9 cellular contexts compared by ENCODE assay signal in the genomic region with DNA sequence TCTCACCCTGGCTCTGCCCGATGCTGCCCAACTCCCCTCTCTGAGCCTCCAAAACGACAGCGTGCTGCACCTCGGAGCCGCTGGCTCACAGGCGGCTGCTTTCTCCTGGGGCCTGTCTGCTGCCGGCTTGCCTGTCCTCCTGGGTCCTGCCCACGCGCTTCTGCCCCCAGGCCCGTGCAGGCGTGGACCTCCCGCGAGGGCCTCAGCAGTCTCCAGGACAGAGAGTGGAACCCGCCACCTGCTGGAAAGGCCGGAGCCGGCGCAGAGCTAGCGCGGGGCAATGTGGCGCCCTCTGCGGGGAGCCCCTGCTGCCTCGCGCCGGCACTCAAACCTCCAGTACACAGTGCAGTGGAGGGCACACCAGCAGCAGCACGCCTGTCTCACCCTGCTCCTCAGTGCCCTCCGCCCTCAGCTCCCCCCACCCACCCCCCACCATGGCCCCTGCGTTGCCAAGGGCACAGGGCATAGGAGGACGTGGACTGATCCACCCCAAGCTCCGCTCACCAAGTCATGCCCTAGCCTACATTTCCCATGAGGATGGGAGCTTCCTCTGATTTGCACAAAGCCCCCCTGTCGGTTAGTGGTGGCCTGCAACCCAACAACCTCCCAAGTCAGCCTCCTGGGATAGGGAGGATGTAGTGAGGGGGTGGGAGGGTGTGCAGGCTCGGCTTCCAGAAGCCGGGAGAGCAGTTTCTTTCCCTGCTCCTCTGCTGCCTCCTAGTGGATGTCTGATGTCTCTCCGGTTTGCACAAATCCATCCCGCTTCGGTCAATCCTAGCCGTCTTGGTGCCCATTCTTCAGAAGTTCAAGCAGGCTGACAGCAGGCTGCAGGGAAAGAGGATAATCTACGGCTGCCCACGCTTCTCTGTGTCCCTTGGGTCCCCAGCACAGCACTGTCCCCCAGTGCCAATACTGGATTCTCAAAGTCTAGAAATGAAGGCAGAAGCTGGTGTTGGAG. TPM values are rescaled to one million over a fixed set of nuclear protein-coding genes. Genes with fewer than 3 reads are reported as not detected.
DNase-seq lines count a peak whose midpoint lies in the region; ATAC-seq, FAIRE-seq and TF ChIP-seq lines count a peak whose summit lies in the region.
"Had no signal": no experiment of that assay in that cellular context is flagged by ENCODE, and none has a peak within 500 bp of the region (broad histone marks: within the 10 kb centered on the region; RNA-seq: fewer than 3 reads in every experiment).

No MANE protein-coding gene starts in this region.

- H3K27ac Mint-ChIP-seq in Calu3 (ENCODE audit: unreplicated experiment): peak overlapping the region; percentile 18
- no peak overlapping the region for H3K27ac Mint-ChIP-seq in activated CD4-positive, alpha-beta T cell treated with anti-CD3 and anti-CD28 coated beads for 36 hours

- H3K79me2 ChIP-seq in keratinocyte (ENCODE audit: control insufficient read depth, insufficient read depth, low read length): no peaks in the 10 kb centered on the region

- POLR2A ChIA-PET in activated CD4-positive, alpha-beta T cell treated with anti-CD3 and anti-CD28 coated beads for 36 hours (lab: Charles Lee): interaction anchor here (0.6 kb wide), 1 partner anchor 40 kb away, joined by 3 read pairs; no protein-coding TSS in a partner anchor

- H3K4me3 ChIP-seq in keratinocyte (ENCODE audit: control insufficient read depth in 2 of 3, extremely low read depth in 1 of 3, insufficient read depth in 2 of 3, low read depth in 1 of 3, low read length in 3 of 3): peak overlapping the region in 1 of 3 experiments; percentile 3

- H3K9me3 Mint-ChIP-seq in Calu3 (ENCODE audit: low read depth, unreplicated experiment): no peaks in the 10 kb centered on the region
- H3K9me3 Mint-ChIP-seq in activated CD4-positive, alpha-beta T cell treated with anti-CD3 and anti-CD28 coated beads for 36 hours (ENCODE audit: low read depth): no peaks in the 10 kb centered on the region

- H2AFZ ChIP-seq in keratinocyte (ENCODE audit: control insufficient read depth, low read length): peak overlapping the region; percentile 80

- peak overlapping the region; percentile 48 for H3K4me3 Mint-ChIP-seq in Calu3 (ENCODE audit: low read depth, unreplicated experiment)
- peak overlapping the region; percentile 59 for H3K4me3 Mint-ChIP-seq in activated CD4-positive, alpha-beta T cell treated with anti-CD3 and anti-CD28 coated beads for 36 hours

- DNase-seq in Calu3: peak; percentile 85
- peak; percentile 94 for DNase-seq in NCI-H460 (ENCODE audit: extremely low read depth, low read depth)
- peak; percentile 88 for DNase-seq in activated CD4-positive, alpha-beta T cell treated with anti-CD3 and anti-CD28 coated beads for 36 hours
- DNase-seq in cerebellar cortex (ENCODE audit: low spot score): peak; percentile 94
- DNase-seq in keratinocyte (ENCODE audit: low read depth, low spot score): no peak
- peak; percentile 61 to 64 for DNase-seq in stimulated activated CD4-positive, alpha-beta T cell treated with anti-CD3 and anti-CD28 coated beads, Interleukin-15, amount 100 ng/mL, for 48 hours (ENCODE audit: low read depth in 2 of 2)

- H3K4me1 Mint-ChIP-seq in Calu3 (ENCODE audit: low read depth, unreplicated experiment): peaks cover 35% of the 10 kb centered on the region
- peaks cover 8% of the 10 kb centered on the region for H3K4me1 Mint-ChIP-seq in activated CD4-positive, alpha-beta T cell treated with anti-CD3 and anti-CD28 coated beads for 36 hours

- no peaks in the 10 kb centered on the region for H3K9me3 ChIP-seq in keratinocyte (ENCODE audit: control insufficient read depth, low read depth, low read length)

- CTCF ChIA-PET in Calu3 (lab: Charles Lee): interaction anchor here (0.6 to 2.1 kb wide), 18 partner anchors 9 to 905 kb away, joined by 3 to 22 read pairs (median 5); no protein-coding TSS in a partner anchor
- CTCF ChIA-PET in activated CD4-positive, alpha-beta T cell treated with anti-CD3 and anti-CD28 coated beads for 36 hours (lab: Charles Lee): interaction anchor here (0.5 to 9.4 kb wide), 60 partner anchors 7 to 878 kb away, joined by 3 to 405 read pairs (median 4); a partner anchor contains a TSS

- TF ChIP-seq CTCF in Calu3 (IDR thresholded peaks at IDR 0.05; ENCODE audit: unreplicated experiment): peak; percentile 79
- TF ChIP-seq CTCF in keratinocyte (optimal IDR thresholded peaks at IDR 0.05 in 1 of 3, IDR thresholded peaks at IDR 0.05 in 1 of 3, conservative IDR thresholded peaks at IDR 0.05 in 1 of 3; ENCODE audit: extremely low read depth in 1 of 3, insufficient read depth in 2 of 3, low read length in 3 of 3): peak in 2 of 3 experiments; percentile 89 to 99

- peak overlapping the region; percentile 77 for H3K27ac ChIP-seq in keratinocyte (ENCODE audit: control insufficient read depth, insufficient read depth, low read length)

- H3K9me1 ChIP-seq in keratinocyte (ENCODE audit: control insufficient read depth, extremely low read depth, insufficient read depth, low read length): no peaks in the 10 kb centered on the region

- H3K4me2 ChIP-seq in keratinocyte (ENCODE audit: control insufficient read depth, extremely low read depth, insufficient read depth, low read depth, low read length): peak overlapping the region; percentile 83

- no peaks in the 10 kb centered on the region for H4K20me1 ChIP-seq in keratinocyte (ENCODE audit: control insufficient read depth, extremely low read depth, insufficient read depth, low read length)

- BruUV-seq in Calu3 (replicated peaks; lab: Mats Ljungman, UMichigan): no TSS peak

- H3K36me3 ChIP-seq in keratinocyte (ENCODE audit: control insufficient read depth in 2 of 2, extremely low read depth in 1 of 2, insufficient read depth in 2 of 2, low read length in 2 of 2): no peaks in the 10 kb centered on the region

- peak overlapping the region; percentile 74 for H3K9ac ChIP-seq in keratinocyte (ENCODE audit: control insufficient read depth, extremely low read depth, insufficient read depth, low read length)

- dilution Hi-C loops in keratinocyte (cut with MboI; ENCODE audit: extremely low pct_ligation_motif_present, low sequenced_read_pairs): no loop called here

- ATAC-seq in HG03045 (IDR thresholded peaks at IDR 0.05; ENCODE audit: unreplicated experiment): peak; percentile 55
- peak; percentile 95 for ATAC-seq in activated CD4-positive, alpha-beta T cell treated with anti-CD3 and anti-CD28 coated beads for 36 hours
- ATAC-seq in HG03469 (IDR thresholded peaks at IDR 0.05; ENCODE audit: unreplicated experiment): no peak

- FAIRE-seq in keratinocyte (lab: Jason Lieb, UNC): no peak

- intact Hi-C loops in Calu3 (cut with micrococcal nuclease; ENCODE audit: unreplicated experiment): loop anchor here (2.0 to 5.0 kb wide), 2 partner anchors 489 to 732 kb away; no protein-coding TSS in a partner anchor
- intact Hi-C loops in activated CD4-positive, alpha-beta T cell treated with anti-CD3 and anti-CD28 coated beads for 36 hours (cut with DNase I, micrococcal nuclease): loop anchor here (1.0 to 10.0 kb wide), 5 partner anchors 165 to 727 kb away; no protein-coding TSS in a partner anchor

- H3K27me3 ChIP-seq in keratinocyte (ENCODE audit: control insufficient read depth, extremely low read depth, insufficient read depth, low read length): no peaks in the 10 kb centered on the region

- H3K27me3 Mint-ChIP-seq in Calu3 (ENCODE audit: unreplicated experiment): no peaks in the 10 kb centered on the region
- H3K27me3 Mint-ChIP-seq in activated CD4-positive, alpha-beta T cell treated with anti-CD3 and anti-CD28 coated beads for 36 hours: peaks cover 5% of the 10 kb centered on the region

- H3K4me1 ChIP-seq in keratinocyte (ENCODE audit: control insufficient read depth, extremely low read depth, insufficient read depth, low read length): peaks cover 48% of the 10 kb centered on the region

- H3K36me3 Mint-ChIP-seq in Calu3 (ENCODE audit: insufficient read depth, unreplicated experiment): peaks cover 2% of the 10 kb centered on the region
- no peaks in the 10 kb centered on the region for H3K36me3 Mint-ChIP-seq in activated CD4-positive, alpha-beta T cell treated with anti-CD3 and anti-CD28 coated beads for 36 hours (ENCODE audit: low read depth)

RNA-seq across cellular contexts. Expression of a gene that starts 25.2 kb away (rescaled TPM):
- 2,474 and 2,821 TPM in 2 replicates for total RNA-seq in Calu3 (2022)
- total RNA-seq in NCI-H460 (2014; rRNA removed; shearing (Covaris generic)): 441 and 447 TPM in 2 replicates
- polyA plus RNA-seq in NCI-H460 (2014; cell fraction: nucleus; rRNA removed): 980 and 1,039 TPM in 2 replicates
- 1 to 10 TPM in 1 of 2 experiments, under 1 TPM in 1; 0.56 to 1.1 TPM for total RNA-seq in activated CD4-positive, alpha-beta T cell treated with anti-CD3 and anti-CD28 coated beads for 36 hours
- polyA plus RNA-seq in keratinocyte: 151 to 286 TPM (median 160 TPM) in 3 replicates
- 51.4 TPM for polyA plus RNA-seq in keratinocyte (2011; ENCODE audit: low read depth)
- 114 and 155 TPM in 2 replicates for polyA plus RNA-seq in keratinocyte (2011; cell fraction: cytosol; rRNA removed)
- polyA plus RNA-seq in keratinocyte (2011; cell fraction: nucleus; rRNA removed): 76.6 and 90.5 TPM in 2 replicates
- 22.4 and 298 TPM in 2 replicates for polyA plus RNA-seq in keratinocyte (2012; ENCODE audit: low replicate concordance)
- polyA minus RNA-seq in keratinocyte: 144 to 245 TPM (median 179 TPM) in 3 replicates
- polyA minus RNA-seq in keratinocyte (2011; cell fraction: cytosol; rRNA and poly(A)+ RNA removed): 273 TPM
- 68.3 and 75.2 TPM in 2 replicates for polyA minus RNA-seq in keratinocyte (2011; cell fraction: nucleus; rRNA and poly(A)+ RNA removed)
- total RNA-seq: activated CD8-positive, alpha-beta memory T cell treated with anti-CD3 and anti-CD28 coated beads for 36 hours had no signal

RNA-seq across cellular contexts. Expression of a gene that starts 30.9 kb away (rescaled TPM):
- 0.59 and 0.69 TPM in 2 replicates for total RNA-seq in Calu3 (2022)
- not detected in 2 replicates for total RNA-seq in NCI-H460 (2014; rRNA removed; shearing (Covaris generic))
- polyA plus RNA-seq in NCI-H460 (2014; cell fraction: nucleus; rRNA removed): not detected in 2 replicates
- not detected for total RNA-seq in activated CD4-positive, alpha-beta T cell treated with anti-CD3 and anti-CD28 coated beads for 36 hours
- 0.49 to 1.7 TPM (median 0.96 TPM) in 3 replicates for polyA plus RNA-seq in keratinocyte
- polyA plus RNA-seq in keratinocyte (2011; ENCODE audit: low read depth): 39.4 TPM
- 0.87 and 0.90 TPM in 2 replicates for polyA plus RNA-seq in keratinocyte (2011; cell fraction: cytosol; rRNA removed)
- polyA plus RNA-seq in keratinocyte (2011; cell fraction: nucleus; rRNA removed): 1.4 and 2.9 TPM in 2 replicates
- polyA plus RNA-seq in keratinocyte (2012; ENCODE audit: low replicate concordance): 0.80 and 78.3 TPM in 2 replicates
- polyA minus RNA-seq in keratinocyte: 0.66 to 4.6 TPM (median 0.77 TPM) in 3 replicates
- polyA minus RNA-seq in keratinocyte (2011; cell fraction: cytosol; rRNA and poly(A)+ RNA removed): not detected
- polyA minus RNA-seq in keratinocyte (2011; cell fraction: nucleus; rRNA and poly(A)+ RNA removed): 1.5 and 3.5 TPM in 2 replicates
- total RNA-seq: activated CD8-positive, alpha-beta memory T cell treated with anti-CD3 and anti-CD28 coated beads for 36 hours had no signal

RNA-seq across cellular contexts. Expression of a gene that starts 45.6 kb away (rescaled TPM):
- 0.24 TPM in 1 of 2 replicates, not detected in the other for total RNA-seq in Calu3 (2022)
- total RNA-seq in NCI-H460 (2014; rRNA removed; shearing (Covaris generic)): not detected in 2 replicates
- not detected in 2 replicates for polyA plus RNA-seq in NCI-H460 (2014; cell fraction: nucleus; rRNA removed)
- total RNA-seq in activated CD4-positive, alpha-beta T cell treated with anti-CD3 and anti-CD28 coated beads for 36 hours: under 1 TPM; 0.09 to 0.16 TPM
- polyA plus RNA-seq in keratinocyte: 0.09 to 0.22 TPM (median 0.12 TPM) in 3 replicates
- 4.6 TPM for polyA plus RNA-seq in keratinocyte (2011; ENCODE audit: low read depth)
- 0.07 and 0.12 TPM in 2 replicates for polyA plus RNA-seq in keratinocyte (2011; cell fraction: cytosol; rRNA removed)
- polyA plus RNA-seq in keratinocyte (2011; cell fraction: nucleus; rRNA removed): 1.0 TPM in 2 replicates
- 0.10 and 4.8 TPM in 2 replicates for polyA plus RNA-seq in keratinocyte (2012; ENCODE audit: low replicate concordance)
- 0.20 to 0.29 TPM in 2 of 3 replicates, not detected in the other for polyA minus RNA-seq in keratinocyte
- not detected for polyA minus RNA-seq in keratinocyte (2011; cell fraction: cytosol; rRNA and poly(A)+ RNA removed)
- 0.63 TPM in 1 of 2 replicates, not detected in the other for polyA minus RNA-seq in keratinocyte (2011; cell fraction: nucleus; rRNA and poly(A)+ RNA removed)

Comparison
In these comparisons a context has a peak if more than half of its experiments do, and no peak if none do; other contexts are left out.
1. RNA of a gene that starts 25.2 kb away (total RNA-seq): 2,474 to 2,821 TPM in Calu3 and 441 to 447 TPM in NCI-H460; 0.56 to 1.1 TPM in activated CD4-positive, alpha-beta T cell treated with anti-CD3 and anti-CD28 coated beads for 36 hours; every median in the first group is over 100 times any median in the second.